1 cellular context compared by ENCODE assay signal in the genomic region with DNA sequence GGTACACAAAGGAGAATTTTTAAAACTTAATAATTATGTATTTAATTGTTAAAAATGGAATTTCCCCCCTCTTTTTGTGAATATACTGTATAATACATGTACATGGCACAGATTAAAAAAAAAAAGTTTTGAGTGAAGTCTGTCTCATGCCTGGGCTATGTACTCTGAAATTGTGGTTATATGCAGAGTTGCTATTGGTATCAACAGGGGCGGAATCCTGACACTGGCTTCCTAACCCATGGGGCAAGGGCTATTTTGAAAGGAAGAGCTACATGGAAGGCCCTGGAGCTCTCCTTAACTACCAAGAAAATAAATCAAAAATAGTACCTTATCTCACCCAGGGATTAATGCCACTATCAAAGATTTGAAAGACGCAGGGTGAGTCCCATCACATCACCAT.
TF ChIP-seq lines count a peak whose summit lies in the region.

No MANE protein-coding gene starts in this region.

TF ChIP-seq in HepG2, 621 proteins besides CTCF, POLR2A, EP300 and RAD21:
- no peak for TF ChIP-seq PITX1 (CRISPR knock-in tag; IDR thresholded peaks at IDR 0.05)
